Comparison of ENCODE assay signal across 8 cellular contexts in genomic region chr15:32342268-32342667, GRCh38.
DNase-seq lines count a peak whose midpoint lies in the region; ATAC-seq and TF ChIP-seq lines count a peak whose summit lies in the region.
"Not testable (repeated sequence)": the region's sequence is repeated elsewhere in the genome, so short reads cannot be mapped to it uniquely, and the experiment has no call there.

No MANE protein-coding gene starts in this region.

- not testable (repeated sequence) for H3K27ac Mint-ChIP-seq in activated CD8-positive, alpha-beta T cell treated with anti-CD3 and anti-CD28 coated beads for 36 hours

- not testable (repeated sequence) for H3K36me3 ChIP-seq in BLaER1 treated with 17β-estradiol and CSF1 and Interleukin-3, amounts not matched to agents 10 nM and 100 nM; hepatocyte (replicated peaks; ENCODE audit: insufficient read depth, low read depth); mesodermal cell (ENCODE audit: control insufficient read depth, insufficient read depth, low read length); trophoblast cell (ENCODE audit: control insufficient read depth in 1 of 2, insufficient read depth in 2 of 2, low read length in 2 of 2); upper lobe of right lung

- H3K4ac ChIP-seq in trophoblast cell (ENCODE audit: low read depth, low read length) = not testable (repeated sequence)

- not testable (repeated sequence) for H2BK120ac ChIP-seq in trophoblast cell (ENCODE audit: insufficient read depth, low read length, poor library complexity)

- H2BK12ac ChIP-seq in trophoblast cell (ENCODE audit: low read length) = not testable (repeated sequence)

- ATAC-seq in activated CD8-positive, alpha-beta T cell treated with anti-CD3 and anti-CD28 coated beads for 36 hours = peak; percentile 5
- ATAC-seq in upper lobe of right lung = peak; percentile 39

- intact Hi-C loops in activated CD8-positive, alpha-beta T cell treated with anti-CD3 and anti-CD28 coated beads for 36 hours (cut with micrococcal nuclease); upper lobe of right lung (cut with DNase I): not testable (repeated sequence)

- not testable (repeated sequence) for H3K4me1 ChIP-seq in BLaER1 treated with 17β-estradiol and CSF1 and Interleukin-3, amounts not matched to agents 10 nM and 100 nM; hepatocyte (ENCODE audit: insufficient read depth); mesodermal cell (ENCODE audit: control insufficient read depth, insufficient read depth, low read length, poor library complexity, severe bottlenecking); trophoblast cell (ENCODE audit: control insufficient read depth in 1 of 2, insufficient read depth in 2 of 2, low read length in 2 of 2); upper lobe of right lung

- DNase-seq in KBM-7 = peak; percentile 3
- not testable (repeated sequence) for DNase-seq in activated CD8-positive, alpha-beta T cell treated with anti-CD3 and anti-CD28 coated beads for 36 hours; coronary artery (ENCODE audit: low spot score); hepatocyte (ENCODE audit: low spot score); trophoblast cell
- DNase-seq in upper lobe of right lung = peak; percentile 43

- H3K4me3 Mint-ChIP-seq in activated CD8-positive, alpha-beta T cell treated with anti-CD3 and anti-CD28 coated beads for 36 hours = not testable (repeated sequence)

- peak overlapping the region in 2 of 11 experiments; percentile 35; a peak in 6 of 22 replicates for H3K4me2 ChIP-seq in BLaER1 treated with 17β-estradiol and CSF1 and Interleukin-3, amounts not matched to agents 10 nM and 100 nM
- H3K4me2 ChIP-seq in hepatocyte (peak overlapping the region; percentile 57), trophoblast cell (ENCODE audit: low read length) (peak overlapping the region; percentile 34)

- not testable (repeated sequence) for H2AFZ ChIP-seq in hepatocyte; trophoblast cell (ENCODE audit: insufficient read depth, low read length, poor library complexity)

- not testable (repeated sequence) for H3K36me3 Mint-ChIP-seq in activated CD8-positive, alpha-beta T cell treated with anti-CD3 and anti-CD28 coated beads for 36 hours (ENCODE audit: low read depth)

- H3K9ac ChIP-seq in BLaER1 treated with 17β-estradiol and CSF1 and Interleukin-3, amounts not matched to agents 10 nM and 100 nM = peak overlapping the region in 2 of 11 experiments; percentile 44 to 61; a peak in 4 of 22 replicates
- H3K9ac ChIP-seq in trophoblast cell (ENCODE audit: low read length) = not testable (repeated sequence)

- H3K4me1 Mint-ChIP-seq in activated CD8-positive, alpha-beta T cell treated with anti-CD3 and anti-CD28 coated beads for 36 hours (ENCODE audit: low read depth) = not testable (repeated sequence)

- not testable (repeated sequence) for H2BK5ac ChIP-seq in trophoblast cell (ENCODE audit: low read depth, low read length, poor library complexity)

- H4K91ac ChIP-seq in trophoblast cell (ENCODE audit: low read depth, low read length) = not testable (repeated sequence)

- not testable (repeated sequence) for H4K20me1 ChIP-seq in BLaER1 treated with 17β-estradiol and CSF1 and Interleukin-3, amounts not matched to agents 10 nM and 100 nM; hepatocyte (ENCODE audit: insufficient read depth, poor library complexity, severe bottlenecking)

- not testable (repeated sequence) for H3K9me3 Mint-ChIP-seq in activated CD8-positive, alpha-beta T cell treated with anti-CD3 and anti-CD28 coated beads for 36 hours

- not testable (repeated sequence) for TF ChIP-seq CTCF in activated CD8-positive, alpha-beta T cell treated with anti-CD3 and anti-CD28 coated beads for 36 hours (IDR thresholded peaks at IDR 0.05); coronary artery (IDR thresholded peaks at IDR 0.05); hepatocyte (IDR thresholded peaks at IDR 0.05; ENCODE audit: poor library complexity); upper lobe of right lung (IDR thresholded peaks at IDR 0.05)

- H3K14ac ChIP-seq in trophoblast cell (ENCODE audit: low read length) = not testable (repeated sequence)

- H4K12ac ChIP-seq in trophoblast cell (ENCODE audit: low read depth, low read length) = not testable (repeated sequence)

- H3K9me2 ChIP-seq in hepatocyte (replicated peaks; ENCODE audit: insufficient read depth) = not testable (repeated sequence)

- not testable (repeated sequence) for H2AK5ac ChIP-seq in trophoblast cell (ENCODE audit: low read length)

- H3K9me3 ChIP-seq in BLaER1 treated with 17β-estradiol and CSF1 and Interleukin-3, amounts not matched to agents 10 nM and 100 nM (replicated peaks in 1 of 11); hepatocyte (ENCODE audit: low read depth); mesodermal cell (ENCODE audit: control insufficient read depth, low read length); trophoblast cell (ENCODE audit: insufficient read depth, low read depth, low read length); upper lobe of right lung: not testable (repeated sequence)

- no CpG with 5 or more reads among the region's 39 CpGs for WGBS in hepatocyte (ENCODE audit: low lambda C conversion rate, missing lambda C conversion rate)
- no CpG with 5 or more reads among the region's 39 CpGs for WGBS in mesodermal cell (ENCODE audit: insufficient coverage in 2 of 2), 2 experiments
- WGBS in trophoblast cell (ENCODE audit: extremely low coverage, insufficient coverage, insufficient read length) = no CpG with 5 or more reads among the region's 39 CpGs

- H4K8ac ChIP-seq in trophoblast cell (ENCODE audit: low read depth, low read length) = not testable (repeated sequence)

- not testable (repeated sequence) for H3K23ac ChIP-seq in trophoblast cell (ENCODE audit: low read length)

- H3K79me1 ChIP-seq in trophoblast cell (ENCODE audit: low read length) = not testable (repeated sequence)

- H3K27ac ChIP-seq in BLaER1 treated with 17β-estradiol and CSF1 and Interleukin-3, amounts not matched to agents 10 nM and 100 nM; coronary artery; hepatocyte; mesodermal cell (ENCODE audit: low read depth, low read length, severe bottlenecking); trophoblast cell (ENCODE audit: low read depth, low read length); upper lobe of right lung: not testable (repeated sequence)

- not testable (repeated sequence) for H3K79me2 ChIP-seq in hepatocyte; trophoblast cell (ENCODE audit: control insufficient read depth, insufficient read depth, low read length, poor library complexity)

- peaks cover 19 to 30% (median 22%) of the 10 kb centered on the region in 11 experiments; a peak in 21 of 22 replicates for H3K27me3 ChIP-seq in BLaER1 treated with 17β-estradiol and CSF1 and Interleukin-3, amounts not matched to agents 10 nM and 100 nM
- H3K27me3 ChIP-seq in hepatocyte; trophoblast cell (ENCODE audit: insufficient read depth, low read length); upper lobe of right lung: not testable (repeated sequence)

- CTCF ChIA-PET in activated CD8-positive, alpha-beta T cell treated with anti-CD3 and anti-CD28 coated beads for 36 hours (lab: Charles Lee) = not testable (repeated sequence)

- peak overlapping the region in 9 of 10 experiments; percentile 39 to 58 (median 50); a peak in 17 of 20 replicates for H3K4me3 ChIP-seq in BLaER1 treated with 17β-estradiol and CSF1 and Interleukin-3, amounts not matched to agents 10 nM and 100 nM
- H3K4me3 ChIP-seq in coronary artery (peak overlapping the region; percentile 44), mesodermal cell (ENCODE audit: extremely low read depth, insufficient read depth, low read length, poor library complexity, severe bottlenecking) (peak overlapping the region; percentile 29)
- not testable (repeated sequence) for H3K4me3 ChIP-seq in hepatocyte; trophoblast cell (ENCODE audit: low read depth, low read length); upper lobe of right lung

- H3K27me3 Mint-ChIP-seq in activated CD8-positive, alpha-beta T cell treated with anti-CD3 and anti-CD28 coated beads for 36 hours = not testable (repeated sequence)

- in situ Hi-C loops in KBM-7 (cut with MboI; ENCODE audit: low pct_unique_long_range_greater_than_20kb, low sequenced_read_pairs) = not testable (repeated sequence)

- POLR2A ChIA-PET in activated CD8-positive, alpha-beta T cell treated with anti-CD3 and anti-CD28 coated beads for 36 hours (lab: Charles Lee) = not testable (repeated sequence)

- H3K18ac ChIP-seq in trophoblast cell (ENCODE audit: low read length) = not testable (repeated sequence)
